ENCODE assay signal across 8 cellular contexts in genomic region chr3:153159771-153160397, GRCh38. TPM values are rescaled to one million over a fixed set of nuclear protein-coding genes. Genes with fewer than 3 reads are reported as not detected.
A peak's percentile ranks its signal among the peaks of the same experiment; 100 is the strongest.
DNase-seq lines count a peak whose midpoint lies in the region; ATAC-seq and TF ChIP-seq lines count a peak whose summit lies in the region.

No MANE protein-coding gene starts in this region.

- ATAC-seq in upper lobe of right lung: no peak

- H3K27me3 ChIP-seq in breast epithelium (no peaks in the 10 kb centered on the region), upper lobe of right lung (no peaks in the 10 kb centered on the region)

- H3K27me3 Mint-ChIP-seq in activated naive CD4-positive, alpha-beta T cell treated with anti-CD3 and anti-CD28 coated beads, Interleukin-2, amount 50 U/mL, for 24 hours: no peaks in the 10 kb centered on the region

- H3K36me3 Mint-ChIP-seq in activated naive CD4-positive, alpha-beta T cell treated with anti-CD3 and anti-CD28 coated beads, Interleukin-2, amount 50 U/mL, for 24 hours: peaks cover 2% of the 10 kb centered on the region

- H3K4me3 ChIP-seq in breast epithelium (peak overlapping the region; percentile 68 to 98 (median 91)), mesodermal cell (ENCODE audit: extremely low read depth, insufficient read depth, low read length, poor library complexity, severe bottlenecking) (peak overlapping the region; percentile 98), upper lobe of right lung (peak overlapping the region; percentile 88)

- TF ChIP-seq POLR2A in breast epithelium (IDR thresholded peaks at IDR 0.05): no peak

- WGBS in mesodermal cell (ENCODE audit: insufficient coverage in 2 of 2), 2 experiments: 75 to 94% methylated on average over 2 to 3 of the region's 9 CpGs

- H3K9me3 ChIP-seq in breast epithelium (no peaks in the 10 kb centered on the region), mesodermal cell (ENCODE audit: control insufficient read depth, low read length) (no peaks in the 10 kb centered on the region), upper lobe of right lung (no peaks in the 10 kb centered on the region)

- H3K27ac ChIP-seq in breast epithelium (peak overlapping the region; percentile 95), mesodermal cell (ENCODE audit: low read depth, low read length, severe bottlenecking) (peak overlapping the region; percentile 97), upper lobe of right lung (peak overlapping the region; percentile 92)

- TF ChIP-seq CTCF in breast epithelium (IDR thresholded peaks at IDR 0.05): no peak
- no peak for TF ChIP-seq CTCF in upper lobe of right lung (IDR thresholded peaks at IDR 0.05)

- peaks cover 22% of the 10 kb centered on the region for H3K4me1 Mint-ChIP-seq in activated naive CD4-positive, alpha-beta T cell treated with anti-CD3 and anti-CD28 coated beads, Interleukin-2, amount 50 U/mL, for 24 hours

- H3K4me1 ChIP-seq in breast epithelium: peaks cover 0 to 2% of the 10 kb centered on the region in 2 donors
- H3K4me1 ChIP-seq in mesodermal cell (ENCODE audit: control insufficient read depth, insufficient read depth, low read length, poor library complexity, severe bottlenecking): peaks cover 3% of the 10 kb centered on the region
- H3K4me1 ChIP-seq in upper lobe of right lung: no peaks in the 10 kb centered on the region

- no peak for DNase-seq in activated naive CD4-positive, alpha-beta T cell treated with Interleukin-2 at 50 U/mL for 16 hours
- DNase-seq in breast epithelium (ENCODE audit: low spot score in 2 of 2) (no peak), upper lobe of right lung (no peak), SIG-M5 treated with dmso at 0.1 percent for 504 hours (lab: John Stamatoyannopoulos, UW; ENCODE audit: unreplicated experiment) (no peak), CD1c-positive myeloid dendritic cell (ENCODE audit: extremely low spot score) (no peak)
- no peak for DNase-seq in stimulated activated CD4-positive, alpha-beta T cell treated with anti-CD3 and anti-CD28 coated beads, Interleukin-2, amount 100 ng/mL, for 48 hours

- H3K4me3 Mint-ChIP-seq in activated naive CD4-positive, alpha-beta T cell treated with anti-CD3 and anti-CD28 coated beads, Interleukin-2, amount 50 U/mL, for 24 hours: peak overlapping the region; percentile 93

- intact Hi-C loops in breast epithelium (cut with DNase I; ENCODE audit: low total_unique reads) (no loop called here), upper lobe of right lung (cut with DNase I) (no loop called here)

- H3K9me3 Mint-ChIP-seq in activated naive CD4-positive, alpha-beta T cell treated with anti-CD3 and anti-CD28 coated beads, Interleukin-2, amount 50 U/mL, for 24 hours: no peaks in the 10 kb centered on the region

- H3K27ac Mint-ChIP-seq in activated naive CD4-positive, alpha-beta T cell treated with anti-CD3 and anti-CD28 coated beads, Interleukin-2, amount 50 U/mL, for 24 hours: peak overlapping the region; percentile 78

- no peaks in the 10 kb centered on the region for H3K36me3 ChIP-seq in breast epithelium
- H3K36me3 ChIP-seq in mesodermal cell (ENCODE audit: control insufficient read depth, insufficient read depth, low read length): peaks cover 5% of the 10 kb centered on the region
- H3K36me3 ChIP-seq in upper lobe of right lung: no peaks in the 10 kb centered on the region

RNA-seq across cellular contexts. Expression of gene RAP2B, which starts 2.1 kb away (rescaled TPM):
- total RNA-seq in breast epithelium (10 to 100 TPM in 2 of 3 donors, 1 to 10 TPM in 1; 6.6 to 21.0 (median 13.5) TPM), upper lobe of right lung (17.9 TPM)
- polyA plus RNA-seq in mesodermal cell (2013, experiment 1 of 2): 14.9 TPM
- polyA plus RNA-seq in mesodermal cell (2013, experiment 2 of 2): 14.5 TPM
